Comparison of ENCODE assay signal across 8 cellular contexts in the genomic region with DNA sequence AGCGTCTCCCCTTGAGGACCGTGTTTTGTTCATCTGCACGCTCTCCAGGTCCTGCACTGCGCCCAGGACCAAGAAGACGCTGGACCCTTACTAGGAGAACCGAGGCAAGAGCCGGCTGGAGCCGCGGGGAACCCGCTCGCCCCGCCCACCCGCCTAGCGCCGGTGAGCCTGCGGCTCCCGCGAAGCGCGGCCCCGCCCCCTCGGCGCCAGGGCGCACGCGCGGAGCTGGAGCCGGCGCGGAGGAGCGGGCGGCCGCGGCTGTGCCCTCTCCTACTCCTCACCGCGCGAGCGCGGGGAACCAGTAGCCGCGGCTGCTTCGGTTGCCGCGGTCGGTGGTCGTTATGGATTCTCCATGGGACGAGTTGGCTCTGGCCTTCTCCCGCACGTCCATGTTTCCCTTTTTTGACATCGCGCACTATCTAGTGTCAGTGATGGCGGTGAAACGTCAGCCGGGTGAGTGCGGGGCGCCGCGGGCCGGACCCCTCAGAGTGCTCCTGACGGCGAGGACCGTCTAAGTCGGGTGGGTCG. TPM values are rescaled to one million over a fixed set of nuclear protein-coding genes. Genes with fewer than 3 reads are reported as not detected.
A peak's percentile ranks its signal among the peaks of the same experiment; 100 is the strongest.
DNase-seq lines count a peak whose midpoint lies in the region; ATAC-seq and TF ChIP-seq lines count a peak whose summit lies in the region.

TMEM38B (plus strand) TSS at position 222 of the 528 bp plus-strand sequence; CDS start at position 342, 120 bp downstream.

- H3K9me3 ChIP-seq in HEK293 (ENCODE audit: control insufficient read depth, insufficient read depth, low read depth, low read length) (no peaks in the 10 kb centered on the region), MM.1S (replicated peaks; ENCODE audit: insufficient read depth, low read length) (no peaks in the 10 kb centered on the region), heart right ventricle (no peaks in the 10 kb centered on the region)

- H3K27me3 ChIP-seq in MM.1S (replicated peaks; ENCODE audit: insufficient read depth, low read length) (no peaks in the 10 kb centered on the region), heart right ventricle (peaks cover 0 to 37% (median 25%) of the 10 kb centered on the region in 7 donors)

- peak within 1 kb of the TSS; percentile 70 for H3K9ac ChIP-seq in MM.1S (ENCODE audit: low read length)

- peak within 1 kb of the TSS; percentile 37; the same call in 1 of the 2 replicates for H3K27ac ChIP-seq in HEK293 (ENCODE audit: extremely low read depth, low read depth, low read length)
- peak within 1 kb of the TSS; percentile 54; the same call in 1 of the 2 replicates for H3K27ac ChIP-seq in MM.1S (ENCODE audit: low read length)
- H3K27ac ChIP-seq in heart right ventricle: peak within 1 kb of the TSS; percentile 37 to 88 (median 80)

- H3K9me3 Mint-ChIP-seq in activated naive CD8-positive, alpha-beta T cell treated with anti-CD3 and anti-CD28 coated beads, Interleukin-2, amount 10 ng/mL, durations not matched to agents 7 days and 5 days: no peaks in the 10 kb centered on the region
- no peaks in the 10 kb centered on the region for H3K9me3 Mint-ChIP-seq in type B pancreatic cell

- peaks cover 27% of the 10 kb centered on the region for H3K27me3 Mint-ChIP-seq in activated naive CD8-positive, alpha-beta T cell treated with anti-CD3 and anti-CD28 coated beads, Interleukin-2, amount 10 ng/mL, durations not matched to agents 7 days and 5 days
- H3K27me3 Mint-ChIP-seq in type B pancreatic cell: peaks cover 36% of the 10 kb centered on the region

- peak; percentile 93 for ATAC-seq in SK-N-SH treated with all-trans-retinoic acid at 6 μM for 48 hours
- peak; percentile 88 for ATAC-seq in activated naive CD8-positive, alpha-beta T cell treated with anti-CD3 and anti-CD28 coated beads, Interleukin-2, amount 10 ng/mL, durations not matched to agents 7 days and 5 days (ENCODE audit: low read depth)
- ATAC-seq in heart right ventricle: peak; percentile 95 to 99 (median 98)

- peak within 1 kb of the TSS; percentile 97 for H2AFZ ChIP-seq in MM.1S (ENCODE audit: low read length)

- H3K4me3 ChIP-seq in GM12864 (ENCODE audit: low read depth, low read length) (peak within 1 kb of the TSS; percentile 80), HEK293 (ENCODE audit: low read depth, low read length) (peak within 1 kb of the TSS; percentile 92), MM.1S (ENCODE audit: low read length) (peak within 1 kb of the TSS; percentile 96), heart right ventricle (peak within 1 kb of the TSS; percentile 66 to 97 (median 82))

- peak within 1 kb of the TSS; percentile 89 for H3K4me3 Mint-ChIP-seq in activated naive CD8-positive, alpha-beta T cell treated with anti-CD3 and anti-CD28 coated beads, Interleukin-2, amount 10 ng/mL, durations not matched to agents 7 days and 5 days
- H3K4me3 Mint-ChIP-seq in type B pancreatic cell: peak within 1 kb of the TSS; percentile 95

- DNase-seq in GM12864 (ENCODE audit: low read depth) (no peak), MM.1S (peak; percentile 89), heart right ventricle (peak; percentile 75 to 84), posterior vena cava (ENCODE audit: low spot score) (peak; percentile 90), type B pancreatic cell (ENCODE audit: extremely low spot score, unreplicated experiment) (peak; percentile 90)
- DNase-seq in activated naive CD8-positive, alpha-beta T cell treated with anti-CD3 and anti-CD28 coated beads, Interleukin-2, amount 10 ng/mL, durations not matched to agents 7 days and 5 days: peak; percentile 93

- H3K9me2 ChIP-seq in MM.1S (replicated peaks; ENCODE audit: insufficient read depth, low read length): no peaks in the 10 kb centered on the region

- H3K27ac Mint-ChIP-seq in activated naive CD8-positive, alpha-beta T cell treated with anti-CD3 and anti-CD28 coated beads, Interleukin-2, amount 10 ng/mL, durations not matched to agents 7 days and 5 days: peak within 1 kb of the TSS; percentile 79
- peak within 1 kb of the TSS; percentile 69 for H3K27ac Mint-ChIP-seq in type B pancreatic cell

- peak within 1 kb of the TSS; percentile 83 for H3K4me2 ChIP-seq in MM.1S (ENCODE audit: low read depth, low read length)

- H3K4me1 ChIP-seq in HEK293 (ENCODE audit: control insufficient read depth, insufficient read depth, low read length) (peaks cover 7% of the 10 kb centered on the region), MM.1S (ENCODE audit: low read length) (no peaks in the 10 kb centered on the region), heart right ventricle (peaks cover 0 to 46% (median 23%) of the 10 kb centered on the region in 9 donors)

- TF ChIP-seq CTCF in GM12864 (IDR thresholded peaks at IDR 0.05; ENCODE audit: low read depth, low read length, missing control alignments) (no peak), HEK293 (tag by site-specific recombination; IDR thresholded peaks at IDR 0.05) (no peak), MM.1S (IDR thresholded peaks at IDR 0.05; ENCODE audit: low read length) (no peak), heart right ventricle (IDR thresholded peaks at IDR 0.05) (no peak), type B pancreatic cell (conservative IDR thresholded peaks at IDR 0.05) (no peak)

- H3K79me2 ChIP-seq in MM.1S (ENCODE audit: low read length): peaks cover 45% of the 10 kb centered on the region

- CTCF ChIA-PET in HEK293 (lab: Yijun Ruan, JAX): interaction anchor here (0.6 to 3.5 kb wide), 5 partner anchors 24 to 1235 kb away, joined by 3 to 14 read pairs (median 3); no protein-coding TSS in a partner anchor

- intact Hi-C loops in heart right ventricle (cut with DNase I) (loop anchor here in 2 of 10 donors (5.0 to 10.0 kb wide), 2 partner anchors 250 to 1202 kb away; partner anchors contain the start of gene FSD1L (in 1 of the 2)), posterior vena cava (cut with DNase I) (no loop called here)

- H4K20me1 ChIP-seq in MM.1S (ENCODE audit: insufficient read depth, low read length): no peaks in the 10 kb centered on the region

- no peaks in the 10 kb centered on the region for H3K36me3 ChIP-seq in HEK293 (ENCODE audit: control insufficient read depth in 2 of 2, insufficient read depth in 1 of 2, low read length in 2 of 2)
- no peaks in the 10 kb centered on the region for H3K36me3 ChIP-seq in MM.1S (replicated peaks; ENCODE audit: insufficient read depth, low read length)
- H3K36me3 ChIP-seq in heart right ventricle: no peaks in the 10 kb centered on the region

- H3K4me1 Mint-ChIP-seq in activated naive CD8-positive, alpha-beta T cell treated with anti-CD3 and anti-CD28 coated beads, Interleukin-2, amount 10 ng/mL, durations not matched to agents 7 days and 5 days: peaks cover 12% of the 10 kb centered on the region
- peaks cover 18% of the 10 kb centered on the region for H3K4me1 Mint-ChIP-seq in type B pancreatic cell (ENCODE audit: unreplicated experiment)

- 0% methylated on average over 45 to 64 of the region's 64 CpGs for WGBS in heart right ventricle, 2 donors

- H3K36me3 Mint-ChIP-seq in activated naive CD8-positive, alpha-beta T cell treated with anti-CD3 and anti-CD28 coated beads, Interleukin-2, amount 10 ng/mL, durations not matched to agents 7 days and 5 days: no peaks in the 10 kb centered on the region
- no peaks in the 10 kb centered on the region for H3K36me3 Mint-ChIP-seq in type B pancreatic cell

- peaks cover 13% of the 10 kb centered on the region for H3F3A ChIP-seq in MM.1S (ENCODE audit: insufficient read depth, low read length)

- POLR2A ChIA-PET in HEK293 (lab: Yijun Ruan, JAX): interaction anchor here (0.6 to 1.4 kb wide), 6 partner anchors 11 to 1326 kb away, joined by 3 to 4 read pairs (median 3); partner anchors contain the start of gene SLC44A1
- POLR2A ChIA-PET in activated naive CD8-positive, alpha-beta T cell treated with anti-CD3 and anti-CD28 coated beads, Interleukin-2, amount 10 ng/mL, durations not matched to agents 7 days and 5 days (lab: Charles Lee): no interaction called here

TF ChIP-seq in HEK293, 187 proteins besides CTCF, POLR2A, EP300 and RAD21 (continues in another document):
- TF ChIP-seq ZNF747 (tag by site-specific recombination; IDR thresholded peaks at IDR 0.05) (no peak), KLF1 (tag by site-specific recombination; IDR thresholded peaks at IDR 0.05) (no peak), ZNF664 (tag by site-specific recombination; IDR thresholded peaks at IDR 0.05) (no peak), KLF8 (tag by site-specific recombination; IDR thresholded peaks at IDR 0.05) (peak; percentile 18; the same call in 1 of the 2 replicates)

TF ChIP-seq in SK-N-SH treated with all-trans-retinoic acid at 6 μM for 48 hours, 23 proteins besides CTCF, POLR2A, EP300 and RAD21 (continues in another document):
- no peak for TF ChIP-seq ISL1 (CRISPR knock-in tag; IDR thresholded peaks at IDR 0.05)
- no peak for TF ChIP-seq ZNF565 (CRISPR knock-in tag; conservative IDR thresholded peaks at IDR 0.05; ENCODE audit: low read depth)
- no peak for TF ChIP-seq TSHZ2 (CRISPR knock-in tag; IDR thresholded peaks at IDR 0.05)
- TF ChIP-seq ESRRG (CRISPR knock-in tag; IDR thresholded peaks at IDR 0.05): no peak
- no peak for TF ChIP-seq ZFP30 (CRISPR knock-in tag; IDR thresholded peaks at IDR 0.05)

RNA-seq across cellular contexts. Expression of gene TMEM38B, which starts in this region (rescaled TPM):
- total RNA-seq in activated naive CD8-positive, alpha-beta T cell treated with anti-CD3 and anti-CD28 coated beads, Interleukin-2, amount 10 ng/mL, durations not matched to agents 7 days and 5 days: 1 to 10 TPM; 8.6 to 9.4 TPM
- total RNA-seq in heart right ventricle (10 to 100 TPM; 49.1 to 68.4 (median 55.2) TPM), posterior vena cava (10 to 100 TPM; 11.3 to 16.9 TPM), type B pancreatic cell (ENCODE audit: low replicate concordance) (18.5 and 21.3 TPM in 2 replicates)
- polyA plus RNA-seq in heart right ventricle: 10 to 100 TPM; 13.5 to 17.0 TPM
